9 cellular contexts compared by ENCODE assay signal in the genomic region with DNA sequence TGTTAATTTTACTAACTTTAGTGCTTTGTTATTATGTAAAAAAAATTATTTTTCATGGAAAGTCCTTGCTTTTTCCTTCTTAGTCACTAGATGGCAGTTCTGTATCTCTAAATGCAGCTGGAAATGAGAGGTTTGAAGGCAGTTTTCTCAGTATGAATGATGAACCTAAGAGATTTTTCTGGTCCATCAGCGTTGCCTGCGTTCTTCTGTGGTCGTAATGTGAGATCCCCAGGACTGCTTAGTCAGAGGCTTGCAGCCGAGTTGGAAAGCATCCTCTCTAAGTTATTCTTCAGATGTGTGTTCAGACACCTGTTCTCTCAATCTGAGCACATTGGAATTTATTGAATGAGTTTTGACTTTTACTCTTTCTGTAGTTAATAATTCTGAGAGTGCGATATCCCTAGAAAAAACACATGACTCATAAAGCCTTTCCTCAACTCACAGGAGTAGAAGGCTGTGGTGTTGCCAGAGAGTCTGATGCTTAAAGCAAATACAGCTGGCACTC.
DNase-seq lines count a peak whose midpoint lies in the region; ATAC-seq and TF ChIP-seq lines count a peak whose summit lies in the region.
"Had no signal": no experiment of that assay in that cellular context is flagged by ENCODE, and none has a peak within 500 bp of the region (broad histone marks: within the 10 kb centered on the region; RNA-seq: fewer than 3 reads in every experiment).

No MANE protein-coding gene starts in this region.

- peak overlapping the region; percentile 35 for H3K27ac ChIP-seq in VCaP

- DNase-seq in NCI-H2196 (lab: John Stamatoyannopoulos, UW; ENCODE audit: unreplicated experiment) (peak; percentile 5), NCI-H2196 treated with DMSO at 0.1 percent for 48 hours (lab: John Stamatoyannopoulos, UW; ENCODE audit: unreplicated experiment) (no peak), NCI-H1105 (lab: John Stamatoyannopoulos, UW) (peak; percentile 15), left kidney (ENCODE audit: low read depth, low spot score) (peak; percentile 68), GM13976 (ENCODE audit: low spot score) (no peak)
- DNase-seq in activated naive CD4-positive, alpha-beta T cell (lab: John Stamatoyannopoulos, UW): no peak
- DNase-seq: CD4-positive, CD25-positive, alpha-beta regulatory T cell had no signal

- in situ Hi-C loops in GM13976 (cut with MboI; ENCODE audit: low sequenced_read_pairs, unreplicated experiment): no loop called here

- TF ChIP-seq CTCF in VCaP (conservative IDR thresholded peaks at IDR 0.05) (peak; percentile 77), GM13976 (IDR thresholded peaks at IDR 0.05; ENCODE audit: borderline replicate concordance, control extremely low read depth, extremely low read depth, insufficient read depth, missing control alignments) (no peak)

- ATAC-seq in GM19324 (IDR thresholded peaks at IDR 0.05; ENCODE audit: low FRiP score, unreplicated experiment): no peak

Comparison
In these comparisons a context has a peak if more than half of its experiments do, and no peak if none do; other contexts are left out.
1. DNase-seq: peak in NCI-H2196 (single experiment), NCI-H1105 (single experiment) and left kidney (single experiment); none in NCI-H2196 treated with DMSO at 0.1 percent for 48 hours (single experiment), GM13976 (single experiment) and activated naive CD4-positive, alpha-beta T cell (0 of 4).